Comparison of ENCODE assay signal across 19 cellular contexts in the genomic region with DNA sequence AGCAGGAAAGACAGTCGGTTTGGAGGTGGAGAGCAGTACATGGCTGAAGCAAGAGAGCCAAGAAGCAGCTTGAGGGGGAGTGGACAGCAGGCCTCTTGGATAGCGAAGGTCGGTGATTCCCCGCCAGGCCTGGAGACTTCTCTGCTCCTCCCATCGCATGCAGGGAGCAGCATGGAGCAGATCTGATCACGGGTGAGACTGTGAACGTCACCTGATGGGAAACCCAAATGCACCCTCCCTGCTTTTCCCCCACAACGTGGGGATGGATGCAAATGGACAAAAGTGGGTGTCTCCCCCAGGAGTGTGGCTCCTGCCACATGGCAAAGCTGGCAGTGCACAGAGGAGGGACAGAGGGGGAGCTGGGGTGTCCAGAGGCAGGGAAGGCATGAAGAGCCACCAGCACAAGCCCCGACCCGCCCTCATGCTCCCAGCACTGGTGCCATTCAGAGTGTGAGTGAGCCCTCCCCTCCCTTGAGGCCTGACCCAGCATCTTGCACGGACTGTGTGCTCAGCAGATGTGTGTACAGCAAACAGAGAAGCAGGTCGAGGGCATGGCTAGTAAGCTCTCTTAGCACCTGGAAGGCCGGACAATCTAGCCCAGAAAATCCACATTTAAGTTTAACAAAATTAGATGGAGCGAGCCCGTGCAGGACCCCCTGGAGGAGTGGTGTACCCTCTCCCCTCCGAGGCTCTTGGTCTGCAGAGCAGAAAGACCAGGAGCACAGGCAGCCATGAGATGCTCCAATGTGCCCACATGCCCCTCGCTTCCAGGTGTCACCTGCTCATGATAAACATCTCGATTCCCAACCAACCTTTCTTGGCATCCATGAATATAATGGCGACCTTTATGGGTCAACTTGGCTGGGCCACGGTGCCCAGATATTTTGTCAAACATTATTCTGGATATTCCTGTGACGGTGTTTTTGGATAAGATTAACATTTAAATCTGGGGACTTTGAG.
"Had no signal": no experiment of that assay in that cellular context is flagged by ENCODE, and none has a peak within 500 bp of the region (broad histone marks: within the 10 kb centered on the region; RNA-seq: fewer than 3 reads in every experiment).

No MANE protein-coding gene starts in this region.

- ATAC-seq: effector memory CD8-positive, alpha-beta T cell; naive thymus-derived CD4-positive, alpha-beta T cell; stimulated activated naive B cell treated with anti-CD40 and anti-IgM and Interleukin-4, amounts not matched to agents 10 μg/mL and 1 μg/mL and 100 μg/mL, for 72 hours; stimulated activated naive CD8-positive, alpha-beta T cell treated with anti-CD3 and anti-CD28 coated beads, Interleukin-15, amount 100 ng/mL, for 72 hours had no signal

- H3K36me3 Mint-ChIP-seq: naive thymus-derived CD4-positive, alpha-beta T cell; stimulated activated naive B cell treated with anti-CD40 and anti-IgM and Interleukin-4, amounts not matched to agents 10 μg/mL and 1 μg/mL and 100 μg/mL, for 72 hours had no signal

- H3K27ac ChIP-seq: esophagus squamous epithelium, neutrophil, ovary, right atrium auricular region, sigmoid colon, skin epidermis, thoracic aorta, transverse colon, uterus had no signal

- H3K9me3 Mint-ChIP-seq: dendritic cell treated with granulocyte-macrophage colony-stimulating factor and Interleukin-4, amounts not matched to agents 40 ng/mL and 50 ng/mL, for 4 days; effector memory CD8-positive, alpha-beta T cell had no signal

- H3K4me3 ChIP-seq: esophagus squamous epithelium, ovary, right atrium auricular region, sigmoid colon, skin epidermis, thoracic aorta, transverse colon, uterus had no signal

- DNase-seq: effector memory CD8-positive, alpha-beta T cell; esophagus squamous epithelium; foreskin fibroblast; mesendoderm; naive thymus-derived CD4-positive, alpha-beta T cell; nephron progenitor cell; ovary; sigmoid colon; stimulated activated CD4-positive, alpha-beta T cell treated with anti-CD3 and anti-CD28 coated beads, Interleukin-2, amount 100 ng/mL, for 24 hours; stimulated activated CD4-positive, alpha-beta T cell treated with anti-CD3 and anti-CD28 coated beads, Interleukin-4, amount 100 ng/mL, for 4 hours; stimulated activated naive B cell treated with anti-CD40 and anti-IgM and Interleukin-4, amounts not matched to agents 10 μg/mL and 1 μg/mL and 100 μg/mL, for 72 hours; stimulated activated naive CD8-positive, alpha-beta T cell treated with anti-CD3 and anti-CD28 coated beads, Interleukin-15, amount 100 ng/mL, for 72 hours; transverse colon; uterus had no signal

- H3K4me1 Mint-ChIP-seq: naive thymus-derived CD4-positive, alpha-beta T cell; nephron progenitor cell; stimulated activated naive B cell treated with anti-CD40 and anti-IgM and Interleukin-4, amounts not matched to agents 10 μg/mL and 1 μg/mL and 100 μg/mL, for 72 hours; stimulated activated naive CD8-positive, alpha-beta T cell treated with anti-CD3 and anti-CD28 coated beads, Interleukin-15, amount 100 ng/mL, for 72 hours had no signal

- H3K27ac Mint-ChIP-seq: dendritic cell treated with granulocyte-macrophage colony-stimulating factor and Interleukin-4, amounts not matched to agents 40 ng/mL and 50 ng/mL, for 4 days; naive thymus-derived CD4-positive, alpha-beta T cell; nephron progenitor cell; stimulated activated naive B cell treated with anti-CD40 and anti-IgM and Interleukin-4, amounts not matched to agents 10 μg/mL and 1 μg/mL and 100 μg/mL, for 72 hours had no signal

- H3K4me3 Mint-ChIP-seq: dendritic cell treated with granulocyte-macrophage colony-stimulating factor and Interleukin-4, amounts not matched to agents 40 ng/mL and 50 ng/mL, for 4 days; effector memory CD8-positive, alpha-beta T cell; naive thymus-derived CD4-positive, alpha-beta T cell; nephron progenitor cell; stimulated activated naive B cell treated with anti-CD40 and anti-IgM and Interleukin-4, amounts not matched to agents 10 μg/mL and 1 μg/mL and 100 μg/mL, for 72 hours; stimulated activated naive CD8-positive, alpha-beta T cell treated with anti-CD3 and anti-CD28 coated beads, Interleukin-15, amount 100 ng/mL, for 72 hours had no signal
